Comparison of ENCODE assay signal across 1 cellular context in the genomic region with DNA sequence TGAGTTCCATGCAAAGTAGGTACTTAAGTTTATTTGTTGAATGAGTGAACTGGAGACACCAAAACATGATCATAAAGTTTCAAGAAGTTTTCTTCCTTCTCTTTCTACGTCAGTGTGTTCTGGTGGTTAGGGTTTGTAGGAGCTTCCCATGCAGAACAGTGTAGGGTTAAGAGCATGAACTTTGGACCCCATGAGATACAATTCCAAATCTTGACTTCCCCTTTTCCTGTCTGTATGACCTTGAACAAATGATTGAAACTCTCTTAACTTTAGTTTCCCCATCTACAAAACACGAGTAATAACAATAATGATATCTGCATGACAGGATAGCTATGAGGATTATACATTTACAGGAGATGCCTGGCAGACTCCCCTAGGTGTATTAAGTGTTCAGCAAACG.
TF ChIP-seq lines count a peak whose summit lies in the region.

No MANE protein-coding gene starts in this region.

TF ChIP-seq in GM12878, 131 proteins besides CTCF, POLR2A, EP300 and RAD21 (continued from another document):
- no peak for TF ChIP-seq PAX8 (IDR thresholded peaks at IDR 0.05)
- TF ChIP-seq PAX5 (IDR thresholded peaks at IDR 0.05; ENCODE audit: borderline replicate concordance, low read depth, low read length), result no peak
- TF ChIP-seq ZZZ3 (IDR thresholded peaks at IDR 0.05; ENCODE audit: control insufficient read depth, insufficient read length, low read depth), result no peak
- TF ChIP-seq NBN (IDR thresholded peaks at IDR 0.05), result 0 out of 2 replicates have a peak, but pooled peaks have one; percentile 24
- no peak for TF ChIP-seq SP1 (IDR thresholded peaks at IDR 0.05; ENCODE audit: low read depth, low read length)
- TF ChIP-seq IKZF2 (IDR thresholded peaks at IDR 0.05), result peak; percentile 94 to 95
- no peak for TF ChIP-seq CREB1 (IDR thresholded peaks at IDR 0.05; ENCODE audit: low read depth)
- TF ChIP-seq, protein P1, sequence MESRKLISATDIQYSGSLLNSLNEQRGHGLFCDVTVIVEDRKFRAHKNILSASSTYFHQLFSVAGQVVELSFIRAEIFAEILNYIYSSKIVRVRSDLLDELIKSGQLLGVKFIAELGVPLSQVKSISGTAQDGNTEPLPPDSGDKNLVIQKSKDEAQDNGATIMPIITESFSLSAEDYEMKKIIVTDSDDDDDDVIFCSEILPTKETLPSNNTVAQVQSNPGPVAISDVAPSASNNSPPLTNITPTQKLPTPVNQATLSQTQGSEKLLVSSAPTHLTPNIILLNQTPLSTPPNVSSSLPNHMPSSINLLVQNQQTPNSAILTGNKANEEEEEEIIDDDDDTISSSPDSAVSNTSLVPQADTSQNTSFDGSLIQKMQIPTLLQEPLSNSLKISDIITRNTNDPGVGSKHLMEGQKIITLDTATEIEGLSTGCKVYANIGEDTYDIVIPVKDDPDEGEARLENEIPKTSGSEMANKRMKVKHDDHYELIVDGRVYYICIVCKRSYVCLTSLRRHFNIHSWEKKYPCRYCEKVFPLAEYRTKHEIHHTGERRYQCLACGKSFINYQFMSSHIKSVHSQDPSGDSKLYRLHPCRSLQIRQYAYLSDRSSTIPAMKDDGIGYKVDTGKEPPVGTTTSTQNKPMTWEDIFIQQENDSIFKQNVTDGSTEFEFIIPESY (IDR thresholded peaks at IDR 0.05), result no peak
- no peak for TF ChIP-seq ZNF274 (IDR thresholded peaks at IDR 0.05; ENCODE audit: insufficient read depth, insufficient read length)
- no peak for TF ChIP-seq PML (IDR thresholded peaks at IDR 0.05; ENCODE audit: low read length)
- TF ChIP-seq, protein P2, sequence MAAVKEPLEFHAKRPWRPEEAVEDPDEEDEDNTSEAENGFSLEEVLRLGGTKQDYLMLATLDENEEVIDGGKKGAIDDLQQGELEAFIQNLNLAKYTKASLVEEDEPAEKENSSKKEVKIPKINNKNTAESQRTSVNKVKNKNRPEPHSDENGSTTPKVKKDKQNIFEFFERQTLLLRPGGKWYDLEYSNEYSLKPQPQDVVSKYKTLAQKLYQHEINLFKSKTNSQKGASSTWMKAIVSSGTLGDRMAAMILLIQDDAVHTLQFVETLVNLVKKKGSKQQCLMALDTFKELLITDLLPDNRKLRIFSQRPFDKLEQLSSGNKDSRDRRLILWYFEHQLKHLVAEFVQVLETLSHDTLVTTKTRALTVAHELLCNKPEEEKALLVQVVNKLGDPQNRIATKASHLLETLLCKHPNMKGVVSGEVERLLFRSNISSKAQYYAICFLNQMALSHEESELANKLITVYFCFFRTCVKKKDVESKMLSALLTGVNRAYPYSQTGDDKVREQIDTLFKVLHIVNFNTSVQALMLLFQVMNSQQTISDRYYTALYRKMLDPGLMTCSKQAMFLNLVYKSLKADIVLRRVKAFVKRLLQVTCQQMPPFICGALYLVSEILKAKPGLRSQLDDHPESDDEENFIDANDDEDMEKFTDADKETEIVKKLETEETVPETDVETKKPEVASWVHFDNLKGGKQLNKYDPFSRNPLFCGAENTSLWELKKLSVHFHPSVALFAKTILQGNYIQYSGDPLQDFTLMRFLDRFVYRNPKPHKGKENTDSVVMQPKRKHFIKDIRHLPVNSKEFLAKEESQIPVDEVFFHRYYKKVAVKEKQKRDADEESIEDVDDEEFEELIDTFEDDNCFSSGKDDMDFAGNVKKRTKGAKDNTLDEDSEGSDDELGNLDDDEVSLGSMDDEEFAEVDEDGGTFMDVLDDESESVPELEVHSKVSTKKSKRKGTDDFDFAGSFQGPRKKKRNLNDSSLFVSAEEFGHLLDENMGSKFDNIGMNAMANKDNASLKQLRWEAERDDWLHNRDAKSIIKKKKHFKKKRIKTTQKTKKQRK (IDR thresholded peaks at IDR 0.05; ENCODE audit: low read depth, low read length), result no peak
- TF ChIP-seq TCF7 (IDR thresholded peaks at IDR 0.05; ENCODE audit: borderline replicate concordance), result no peak
- TF ChIP-seq, protein P3, sequence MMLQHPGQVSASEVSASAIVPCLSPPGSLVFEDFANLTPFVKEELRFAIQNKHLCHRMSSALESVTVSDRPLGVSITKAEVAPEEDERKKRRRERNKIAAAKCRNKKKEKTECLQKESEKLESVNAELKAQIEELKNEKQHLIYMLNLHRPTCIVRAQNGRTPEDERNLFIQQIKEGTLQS (IDR thresholded peaks at IDR 0.05; ENCODE audit: borderline replicate concordance, extremely low read depth, low read depth, low read length), result no peak
- TF ChIP-seq IRF4 (IDR thresholded peaks at IDR 0.05; ENCODE audit: low read depth, low read length), result no peak
- no peak for TF ChIP-seq ZBED1 (IDR thresholded peaks at IDR 0.05; ENCODE audit: borderline replicate concordance)
- no peak for TF ChIP-seq POLR2AphosphoS2 (IDR thresholded peaks at IDR 0.05; ENCODE audit: low read depth, low read length)
- TF ChIP-seq HDGF (IDR thresholded peaks at IDR 0.05), result no peak
- TF ChIP-seq ATF7 (IDR thresholded peaks at IDR 0.05; ENCODE audit: low read depth), result peak; percentile 75; the same call in 1 of the 2 replicates
- TF ChIP-seq RAD51 (IDR thresholded peaks at IDR 0.05), result no peak
- TF ChIP-seq NFYA (IDR thresholded peaks at IDR 0.05; ENCODE audit: borderline replicate concordance, low read depth, low read length), result no peak
- TF ChIP-seq GATAD2B (conservative IDR thresholded peaks at IDR 0.05; ENCODE audit: low read depth), result no peak
- peak; percentile 20; the same call in 1 of the 2 replicates for TF ChIP-seq JUNB (IDR thresholded peaks at IDR 0.05)
- TF ChIP-seq, protein P4, sequence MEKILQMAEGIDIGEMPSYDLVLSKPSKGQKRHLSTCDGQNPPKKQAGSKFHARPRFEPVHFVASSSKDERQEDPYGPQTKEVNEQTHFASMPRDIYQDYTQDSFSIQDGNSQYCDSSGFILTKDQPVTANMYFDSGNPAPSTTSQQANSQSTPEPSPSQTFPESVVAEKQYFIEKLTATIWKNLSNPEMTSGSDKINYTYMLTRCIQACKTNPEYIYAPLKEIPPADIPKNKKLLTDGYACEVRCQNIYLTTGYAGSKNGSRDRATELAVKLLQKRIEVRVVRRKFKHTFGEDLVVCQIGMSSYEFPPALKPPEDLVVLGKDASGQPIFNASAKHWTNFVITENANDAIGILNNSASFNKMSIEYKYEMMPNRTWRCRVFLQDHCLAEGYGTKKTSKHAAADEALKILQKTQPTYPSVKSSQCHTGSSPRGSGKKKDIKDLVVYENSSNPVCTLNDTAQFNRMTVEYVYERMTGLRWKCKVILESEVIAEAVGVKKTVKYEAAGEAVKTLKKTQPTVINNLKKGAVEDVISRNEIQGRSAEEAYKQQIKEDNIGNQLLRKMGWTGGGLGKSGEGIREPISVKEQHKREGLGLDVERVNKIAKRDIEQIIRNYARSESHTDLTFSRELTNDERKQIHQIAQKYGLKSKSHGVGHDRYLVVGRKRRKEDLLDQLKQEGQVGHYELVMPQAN (conservative IDR thresholded peaks at IDR 0.05), result no peak
- TF ChIP-seq CBX5 (IDR thresholded peaks at IDR 0.05; ENCODE audit: low read depth), result no peak
- no peak for TF ChIP-seq ZSCAN29 (IDR thresholded peaks at IDR 0.05)
- TF ChIP-seq, protein P5, sequence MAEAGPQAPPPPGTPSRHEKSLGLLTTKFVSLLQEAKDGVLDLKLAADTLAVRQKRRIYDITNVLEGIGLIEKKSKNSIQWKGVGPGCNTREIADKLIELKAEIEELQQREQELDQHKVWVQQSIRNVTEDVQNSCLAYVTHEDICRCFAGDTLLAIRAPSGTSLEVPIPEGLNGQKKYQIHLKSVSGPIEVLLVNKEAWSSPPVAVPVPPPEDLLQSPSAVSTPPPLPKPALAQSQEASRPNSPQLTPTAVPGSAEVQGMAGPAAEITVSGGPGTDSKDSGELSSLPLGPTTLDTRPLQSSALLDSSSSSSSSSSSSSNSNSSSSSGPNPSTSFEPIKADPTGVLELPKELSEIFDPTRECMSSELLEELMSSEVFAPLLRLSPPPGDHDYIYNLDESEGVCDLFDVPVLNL (IDR thresholded peaks at IDR 0.05; ENCODE audit: low read depth, low read length), result no peak
- TF ChIP-seq, protein P6, sequence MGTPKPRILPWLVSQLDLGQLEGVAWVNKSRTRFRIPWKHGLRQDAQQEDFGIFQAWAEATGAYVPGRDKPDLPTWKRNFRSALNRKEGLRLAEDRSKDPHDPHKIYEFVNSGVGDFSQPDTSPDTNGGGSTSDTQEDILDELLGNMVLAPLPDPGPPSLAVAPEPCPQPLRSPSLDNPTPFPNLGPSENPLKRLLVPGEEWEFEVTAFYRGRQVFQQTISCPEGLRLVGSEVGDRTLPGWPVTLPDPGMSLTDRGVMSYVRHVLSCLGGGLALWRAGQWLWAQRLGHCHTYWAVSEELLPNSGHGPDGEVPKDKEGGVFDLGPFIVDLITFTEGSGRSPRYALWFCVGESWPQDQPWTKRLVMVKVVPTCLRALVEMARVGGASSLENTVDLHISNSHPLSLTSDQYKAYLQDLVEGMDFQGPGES (IDR thresholded peaks at IDR 0.05), result no peak
- TF ChIP-seq POLR2AphosphoS5 (IDR thresholded peaks at IDR 0.05; ENCODE audit: low read length), result no peak
- TF ChIP-seq NR2C2 (IDR thresholded peaks at IDR 0.05; ENCODE audit: borderline replicate concordance, control insufficient read depth, insufficient read length, low read depth), result no peak
- peak; percentile 65; the same call in 1 of the 2 replicates for TF ChIP-seq DPF2 (IDR thresholded peaks at IDR 0.05)
- TF ChIP-seq MTA3 (IDR thresholded peaks at IDR 0.05; ENCODE audit: borderline replicate concordance, low read length), result no peak
- no peak for TF ChIP-seq FOXK2 (IDR thresholded peaks at IDR 0.05)
- TF ChIP-seq, protein P7, sequence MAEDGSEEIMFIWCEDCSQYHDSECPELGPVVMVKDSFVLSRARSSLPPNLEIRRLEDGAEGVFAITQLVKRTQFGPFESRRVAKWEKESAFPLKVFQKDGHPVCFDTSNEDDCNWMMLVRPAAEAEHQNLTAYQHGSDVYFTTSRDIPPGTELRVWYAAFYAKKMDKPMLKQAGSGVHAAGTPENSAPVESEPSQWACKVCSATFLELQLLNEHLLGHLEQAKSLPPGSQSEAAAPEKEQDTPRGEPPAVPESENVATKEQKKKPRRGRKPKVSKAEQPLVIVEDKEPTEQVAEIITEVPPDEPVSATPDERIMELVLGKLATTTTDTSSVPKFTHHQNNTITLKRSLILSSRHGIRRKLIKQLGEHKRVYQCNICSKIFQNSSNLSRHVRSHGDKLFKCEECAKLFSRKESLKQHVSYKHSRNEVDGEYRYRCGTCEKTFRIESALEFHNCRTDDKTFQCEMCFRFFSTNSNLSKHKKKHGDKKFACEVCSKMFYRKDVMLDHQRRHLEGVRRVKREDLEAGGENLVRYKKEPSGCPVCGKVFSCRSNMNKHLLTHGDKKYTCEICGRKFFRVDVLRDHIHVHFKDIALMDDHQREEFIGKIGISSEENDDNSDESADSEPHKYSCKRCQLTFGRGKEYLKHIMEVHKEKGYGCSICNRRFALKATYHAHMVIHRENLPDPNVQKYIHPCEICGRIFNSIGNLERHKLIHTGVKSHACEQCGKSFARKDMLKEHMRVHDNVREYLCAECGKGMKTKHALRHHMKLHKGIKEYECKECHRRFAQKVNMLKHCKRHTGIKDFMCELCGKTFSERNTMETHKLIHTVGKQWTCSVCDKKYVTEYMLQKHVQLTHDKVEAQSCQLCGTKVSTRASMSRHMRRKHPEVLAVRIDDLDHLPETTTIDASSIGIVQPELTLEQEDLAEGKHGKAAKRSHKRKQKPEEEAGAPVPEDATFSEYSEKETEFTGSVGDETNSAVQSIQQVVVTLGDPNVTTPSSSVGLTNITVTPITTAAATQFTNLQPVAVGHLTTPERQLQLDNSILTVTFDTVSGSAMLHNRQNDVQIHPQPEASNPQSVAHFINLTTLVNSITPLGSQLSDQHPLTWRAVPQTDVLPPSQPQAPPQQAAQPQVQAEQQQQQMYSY (CRISPR knock-in tag; IDR thresholded peaks at IDR 0.05), result no peak
- no peak for TF ChIP-seq NRF1 (conservative IDR thresholded peaks at IDR 0.05; ENCODE audit: low read depth, low read length)
